ENCODE assay signal across 8 cellular contexts in the genomic region with DNA sequence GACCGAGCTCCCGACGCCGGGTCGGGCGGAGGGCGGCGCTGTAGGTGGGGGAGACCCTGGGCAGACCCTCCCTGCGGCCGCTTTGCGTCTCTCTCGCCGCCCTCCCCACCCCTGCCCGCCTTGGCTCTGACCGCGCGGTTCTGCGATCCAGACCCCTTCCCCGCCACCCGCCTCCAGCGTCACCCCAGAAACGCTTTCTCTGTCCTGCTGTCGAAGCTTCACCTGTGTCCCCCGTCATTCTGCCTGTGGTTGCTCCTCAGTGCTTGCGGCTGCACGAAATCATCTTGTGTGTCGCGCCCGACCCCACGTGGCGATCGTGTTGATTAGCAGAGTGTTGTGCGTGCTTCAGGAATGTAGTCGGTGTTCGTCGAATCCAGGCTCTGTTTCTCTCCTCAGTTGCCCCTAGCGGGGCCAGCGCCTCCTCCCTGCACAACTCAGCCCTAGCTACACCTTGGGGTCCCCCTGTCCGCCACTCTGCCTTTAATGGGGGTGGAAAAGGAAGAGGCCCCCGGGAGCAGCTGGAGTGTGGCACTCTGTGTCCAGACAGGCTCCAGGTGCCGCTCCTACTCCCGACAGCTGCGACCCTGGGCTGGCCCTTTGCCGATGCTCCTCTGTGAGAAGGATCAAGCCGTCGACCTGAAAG. TPM values are rescaled to one million over a fixed set of nuclear protein-coding genes. Genes with fewer than 3 reads are reported as not detected.
A peak's percentile ranks its signal among the peaks of the same experiment; 100 is the strongest.
DNase-seq lines count a peak whose midpoint lies in the region; ATAC-seq, FAIRE-seq and TF ChIP-seq lines count a peak whose summit lies in the region.

No MANE protein-coding gene starts in this region.

- DNase-seq in HTR-8/SVneo (ENCODE audit: insufficient read length, low spot score) (peak; percentile 66), RPMI7951 (ENCODE audit: low read depth) (peak; percentile 67), activated gamma-delta T cell (lab: John Stamatoyannopoulos, UW) (peak; percentile 51), fibroblast of villous mesenchyme (ENCODE audit: low read depth) (peak; percentile 77), neuronal stem cell (ENCODE audit: low spot score) (peak; percentile 46), substantia nigra (lab: John Stamatoyannopoulos, UW) (peak in 40 of 49 donors; percentile 11 to 72 (median 42))

- peak overlapping the region; percentile 95 for H3K18ac ChIP-seq in neuronal stem cell (ENCODE audit: low read length)

- peak overlapping the region; percentile 92 for H3K9ac ChIP-seq in neuronal stem cell (ENCODE audit: low read depth, low read length, poor library complexity)

- 0 out of 2 replicates have a peak, but pooled peaks have one; percentile 25 for TF ChIP-seq CTCF in GM12875 (IDR thresholded peaks at IDR 0.05; ENCODE audit: borderline replicate concordance, insufficient read depth, low read depth, low read length)
- TF ChIP-seq CTCF in fibroblast of villous mesenchyme (IDR thresholded peaks at IDR 0.05; ENCODE audit: insufficient read depth, low read depth, low read length): peak; percentile 2

- peak overlapping the region; percentile 29 for H2BK120ac ChIP-seq in neuronal stem cell (ENCODE audit: low read depth, low read length)

- H3K27me3 ChIP-seq in neuronal stem cell (ENCODE audit: control insufficient read depth in 3 of 3, insufficient read depth in 3 of 3, low read depth in 1 of 3, low read length in 3 of 3): no peaks in the 10 kb centered on the region

- ATAC-seq in GM18517 (IDR thresholded peaks at IDR 0.05; ENCODE audit: unreplicated experiment): no peak

- peak; percentile 85 for FAIRE-seq in HTR-8/SVneo (lab: Jason Lieb, UNC)

- peaks cover 10 to 42% of the 10 kb centered on the region in 2 donors for H3K36me3 ChIP-seq in neuronal stem cell (replicated peaks in 1 of 2; ENCODE audit: control insufficient read depth in 2 of 2, insufficient read depth in 2 of 2, low read length in 2 of 2)

- H2AK5ac ChIP-seq in neuronal stem cell (ENCODE audit: low read depth, low read length): peak overlapping the region; percentile 34

- H4K8ac ChIP-seq in neuronal stem cell (ENCODE audit: low read depth, low read length): no peak overlapping the region

- WGBS in neuronal stem cell (ENCODE audit: extremely low coverage in 2 of 2, insufficient read length in 2 of 2, insufficient replicate concordance in 1 of 2), 2 donors: no CpG with 5 or more reads among the region's 46 CpGs

- no peak overlapping the region for H2BK12ac ChIP-seq in neuronal stem cell (ENCODE audit: low read length)

- H4K91ac ChIP-seq in neuronal stem cell (ENCODE audit: low read depth, low read length, poor library complexity): no peak overlapping the region

- H3K4ac ChIP-seq in neuronal stem cell (ENCODE audit: low read length): no peak overlapping the region

- no peak overlapping the region for H2BK15ac ChIP-seq in neuronal stem cell (ENCODE audit: low read length)

- H2AFZ ChIP-seq in neuronal stem cell (ENCODE audit: low read length): peak overlapping the region; percentile 80

- H3K4me1 ChIP-seq in neuronal stem cell (ENCODE audit: control insufficient read depth in 2 of 2, insufficient read depth in 1 of 2, low read depth in 1 of 2, low read length in 2 of 2): peaks cover 10 to 12% of the 10 kb centered on the region in 2 donors

- peak overlapping the region; percentile 90 for H3K4me3 ChIP-seq in GM12875 (ENCODE audit: low read depth, low read length)
- H3K4me3 ChIP-seq in fibroblast of villous mesenchyme (ENCODE audit: low read depth, low read length): peak overlapping the region; percentile 82
- H3K4me3 ChIP-seq in neuronal stem cell (ENCODE audit: low read length in 2 of 2): peak overlapping the region; percentile 65 to 99

- H3K27ac ChIP-seq in neuronal stem cell (replicated peaks; ENCODE audit: low read length) (no peak overlapping the region), substantia nigra (ENCODE audit: low read depth, low read length, poor library complexity, severe bottlenecking) (peak overlapping the region; percentile 91)

- peaks cover 30% of the 10 kb centered on the region for H3K79me1 ChIP-seq in neuronal stem cell (ENCODE audit: low read depth, low read length)

- H3K9me3 ChIP-seq in neuronal stem cell (replicated peaks in 1 of 2; ENCODE audit: control insufficient read depth in 2 of 2, insufficient read depth in 1 of 2, low read depth in 1 of 2, low read length in 2 of 2): no peaks in the 10 kb centered on the region

- peak overlapping the region; percentile 85 for H2BK5ac ChIP-seq in neuronal stem cell (ENCODE audit: low read length)

- peak overlapping the region; percentile 92 for H3K4me2 ChIP-seq in neuronal stem cell (ENCODE audit: insufficient read depth, low read length, poor library complexity, severe bottlenecking)

- H3K14ac ChIP-seq in neuronal stem cell (ENCODE audit: low read length): peak overlapping the region; percentile 82

- H3K23ac ChIP-seq in neuronal stem cell (ENCODE audit: low read depth, low read length, poor library complexity): peak overlapping the region; percentile 99

RNA-seq across cellular contexts. Expression of a gene that starts 0.9 kb away (rescaled TPM):
- 13.2 and 16.8 TPM in 2 replicates for total RNA-seq in RPMI7951 (2014; rRNA removed; shearing (Covaris generic))
- 31.5 and 34.8 TPM in 2 replicates for total RNA-seq in fibroblast of villous mesenchyme
- 27.4 TPM for polyA plus RNA-seq in neuronal stem cell (2013, experiment 1 of 2)
- polyA plus RNA-seq in neuronal stem cell (2013, experiment 2 of 2): 26.0 TPM

RNA-seq across cellular contexts. Expression of a gene that starts 9.1 kb away (rescaled TPM):
- total RNA-seq in RPMI7951 (2014; rRNA removed; shearing (Covaris generic)): not detected in 2 replicates
- not detected in 2 replicates for total RNA-seq in fibroblast of villous mesenchyme
- 2.8 TPM for polyA plus RNA-seq in neuronal stem cell (2013, experiment 1 of 2)
- 1.9 TPM for polyA plus RNA-seq in neuronal stem cell (2013, experiment 2 of 2)

RNA-seq across cellular contexts. Expression of a gene that starts 36.1 kb away (rescaled TPM):
- 14.3 and 19.2 TPM in 2 replicates for total RNA-seq in RPMI7951 (2014; rRNA removed; shearing (Covaris generic))
- total RNA-seq in fibroblast of villous mesenchyme: 10.8 and 14.5 TPM in 2 replicates
- polyA plus RNA-seq in neuronal stem cell (2013, experiment 1 of 2): 15.1 TPM
- 13.4 TPM for polyA plus RNA-seq in neuronal stem cell (2013, experiment 2 of 2)

RNA-seq across cellular contexts. Expression of a gene that starts 56.1 kb away (rescaled TPM):
- 147 and 167 TPM in 2 replicates for total RNA-seq in RPMI7951 (2014; rRNA removed; shearing (Covaris generic))
- 259 and 276 TPM in 2 replicates for total RNA-seq in fibroblast of villous mesenchyme
- polyA plus RNA-seq in neuronal stem cell (2013, experiment 1 of 2): 35.7 TPM
- 35.1 TPM for polyA plus RNA-seq in neuronal stem cell (2013, experiment 2 of 2)

RNA-seq across cellular contexts. Expression of a gene that starts 56.9 kb away (rescaled TPM):
- total RNA-seq in RPMI7951 (2014; rRNA removed; shearing (Covaris generic)): 0.84 and 2.9 TPM in 2 replicates
- 2.2 and 2.6 TPM in 2 replicates for total RNA-seq in fibroblast of villous mesenchyme
- polyA plus RNA-seq in neuronal stem cell (2013, experiment 1 of 2): 0.40 TPM
- polyA plus RNA-seq in neuronal stem cell (2013, experiment 2 of 2): 0.40 TPM
